Comparison of ENCODE assay signal across 16 cellular contexts in genomic region chr5:177508217-177508611, GRCh38. TPM values are rescaled to one million over a fixed set of nuclear protein-coding genes. Genes with fewer than 3 reads are reported as not detected.
DNase-seq lines count a peak whose midpoint lies in the region; ATAC-seq lines count a peak whose summit lies in the region.
"Had no signal": no experiment of that assay in that cellular context is flagged by ENCODE, and none has a peak within 500 bp of the region (broad histone marks: within the 10 kb centered on the region; RNA-seq: fewer than 3 reads in every experiment).

No MANE protein-coding gene starts in this region.

- peak overlapping the region; percentile 90 for H3K27ac Mint-ChIP-seq in stimulated activated naive B cell treated with anti-CD40 and anti-IgM and Interleukin-4, amounts not matched to agents 10 μg/mL and 1 μg/mL and 100 μg/mL, for 72 hours
- H3K27ac Mint-ChIP-seq: HFFc6 had no signal

- peak overlapping the region; percentile 90 to 94 for H3K4me3 Mint-ChIP-seq in stimulated activated naive B cell treated with anti-CD40 and anti-IgM and Interleukin-4, amounts not matched to agents 10 μg/mL and 1 μg/mL and 100 μg/mL, for 72 hours
- H3K4me3 Mint-ChIP-seq: HFFc6, type B pancreatic cell had no signal

- no peak overlapping the region for H3K27ac ChIP-seq in effector memory CD4-positive, alpha-beta T cell (ENCODE audit: insufficient read depth, low read length, poor library complexity, severe bottlenecking)
- H3K27ac ChIP-seq: ascending aorta, SK-N-MC had no signal

- peaks cover 89% of the 10 kb centered on the region for H3K36me3 ChIP-seq in NT2/D1 (ENCODE audit: insufficient read depth, insufficient read length, low read length)
- H3K36me3 ChIP-seq in effector memory CD4-positive, alpha-beta T cell (ENCODE audit: control insufficient read depth, insufficient read depth, low read length), result peaks cover 30% of the 10 kb centered on the region

- H3K4me1 ChIP-seq in NT2/D1 (ENCODE audit: insufficient read depth, insufficient read length), result peaks cover 25% of the 10 kb centered on the region
- H3K4me1 ChIP-seq in effector memory CD4-positive, alpha-beta T cell (ENCODE audit: control insufficient read depth, insufficient read depth, low read length, poor library complexity, severe bottlenecking), result no peaks in the 10 kb centered on the region
- H3K4me1 ChIP-seq: ascending aorta had no signal

- no peaks in the 10 kb centered on the region for H3K27me3 Mint-ChIP-seq in stimulated activated naive B cell treated with anti-CD40 and anti-IgM and Interleukin-4, amounts not matched to agents 10 μg/mL and 1 μg/mL and 100 μg/mL, for 72 hours
- H3K27me3 Mint-ChIP-seq: naive thymus-derived CD8-positive, alpha-beta T cell; type B pancreatic cell had no signal

- H3K4me1 Mint-ChIP-seq in stimulated activated naive B cell treated with anti-CD40 and anti-IgM and Interleukin-4, amounts not matched to agents 10 μg/mL and 1 μg/mL and 100 μg/mL, for 72 hours, result peaks cover 54 to 63% of the 10 kb centered on the region in 2 donors

- peak overlapping the region; percentile 46 for H3K9ac ChIP-seq in NT2/D1 (ENCODE audit: insufficient read length, low read depth)

- no peaks in the 10 kb centered on the region for H3K27me3 ChIP-seq in NT2/D1 (ENCODE audit: insufficient read depth, insufficient read length)
- no peaks in the 10 kb centered on the region for H3K27me3 ChIP-seq in effector memory CD4-positive, alpha-beta T cell (replicated peaks; ENCODE audit: control insufficient read depth, insufficient read depth, low read length, poor library complexity, severe bottlenecking)
- H3K27me3 ChIP-seq: ascending aorta had no signal

- DNase-seq in NT2/D1 (ENCODE audit: low read depth, low spot score) (no peak), left lobe of liver (ENCODE audit: low spot score) (no peak), SKM-1 treated with dmso at 0.1 percent for 144 hours (lab: John Stamatoyannopoulos, UW; ENCODE audit: unreplicated experiment) (no peak), CD1c-positive myeloid dendritic cell (ENCODE audit: extremely low spot score) (no peak), T-helper 2 cell (no peak)
- no peak for DNase-seq in stimulated activated naive B cell treated with anti-CD40 and anti-IgM and Interleukin-4, amounts not matched to agents 10 μg/mL and 1 μg/mL and 100 μg/mL, for 72 hours
- DNase-seq in effector memory CD4-positive, alpha-beta T cell, result no peak
- DNase-seq: activated gamma-delta T cell treated with Interleukin-2 at 50 U/mL for 16 hours; HFFc6; naive thymus-derived CD8-positive, alpha-beta T cell; NCI-H446 treated with DMSO at 0.1 percent for 48 hours; stimulated activated CD4-positive, alpha-beta T cell treated with anti-CD3 and anti-CD28 coated beads, Interleukin-1b, Interleukin-23, amount 100 ng/mL, for 48 hours had no signal

- H3K9me3 ChIP-seq in NT2/D1 (ENCODE audit: insufficient read depth, low read length), result no peaks in the 10 kb centered on the region
- H3K9me3 ChIP-seq in effector memory CD4-positive, alpha-beta T cell (ENCODE audit: control insufficient read depth, low read length), result no peaks in the 10 kb centered on the region
- H3K9me3 ChIP-seq: ascending aorta had no signal

- H3K4me3 ChIP-seq in GM08714 (ENCODE audit: low read length), result peak overlapping the region; percentile 66; the same call in 1 of the 2 replicates
- H3K4me3 ChIP-seq in NT2/D1 (ENCODE audit: insufficient read length, low read depth), result no peak overlapping the region
- no peak overlapping the region for H3K4me3 ChIP-seq in effector memory CD4-positive, alpha-beta T cell (ENCODE audit: insufficient read depth, low read depth, low read length, poor library complexity, severe bottlenecking)
- H3K4me3 ChIP-seq: SK-N-MC had no signal

- H3K9me3 Mint-ChIP-seq in stimulated activated naive B cell treated with anti-CD40 and anti-IgM and Interleukin-4, amounts not matched to agents 10 μg/mL and 1 μg/mL and 100 μg/mL, for 72 hours, result no peaks in the 10 kb centered on the region
- H3K9me3 Mint-ChIP-seq: HFFc6; naive thymus-derived CD8-positive, alpha-beta T cell; type B pancreatic cell had no signal

- peaks cover 60 to 63% of the 10 kb centered on the region in 2 donors for H3K36me3 Mint-ChIP-seq in stimulated activated naive B cell treated with anti-CD40 and anti-IgM and Interleukin-4, amounts not matched to agents 10 μg/mL and 1 μg/mL and 100 μg/mL, for 72 hours

- peak; percentile 8 for ATAC-seq in left lobe of liver
- no peak for ATAC-seq in stimulated activated naive B cell treated with anti-CD40 and anti-IgM and Interleukin-4, amounts not matched to agents 10 μg/mL and 1 μg/mL and 100 μg/mL, for 72 hours (replicated peaks)
- ATAC-seq: naive thymus-derived CD8-positive, alpha-beta T cell had no signal

RNA-seq across cellular contexts. Expression of gene DOK3, which starts 1.4 kb away (rescaled TPM):
- total RNA-seq in left lobe of liver, result 3.2 TPM

RNA-seq across cellular contexts. Expression of gene DDX41, which starts 8.5 kb away (rescaled TPM):
- 43.2 TPM for total RNA-seq in left lobe of liver

RNA-seq across cellular contexts. Expression of gene PDLIM7, which starts 10.8 kb away (rescaled TPM):
- total RNA-seq in left lobe of liver, result 5.3 TPM

RNA-seq across cellular contexts. Expression of gene DBN1, which starts 34.8 kb away (rescaled TPM):
- 1.7 TPM for total RNA-seq in left lobe of liver

RNA-seq across cellular contexts. Expression of gene FAM193B, which starts 46.1 kb away (rescaled TPM):
- 69.0 TPM for total RNA-seq in left lobe of liver
